ENCODE assay signal across 29 cellular contexts in the genomic region with DNA sequence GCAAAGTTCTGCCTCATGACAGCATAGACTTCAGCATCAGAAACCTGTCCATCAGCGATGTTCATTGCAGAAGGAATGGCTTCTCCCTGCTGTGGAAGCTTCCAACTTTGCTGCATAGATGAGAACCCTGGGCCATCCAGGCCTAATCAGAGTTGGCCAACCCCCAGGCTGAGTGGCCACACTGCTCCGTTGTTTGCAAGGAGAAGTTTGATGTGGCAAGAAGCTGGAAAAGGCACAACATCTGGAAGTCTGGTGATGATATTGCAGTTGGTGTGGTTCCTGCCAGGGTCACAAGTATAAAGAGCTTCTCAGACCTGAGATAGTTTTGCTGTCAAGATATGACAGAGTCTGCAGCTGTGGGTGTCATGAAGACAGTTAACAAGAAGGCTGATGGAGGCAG.
"Had no signal": no experiment of that assay in that cellular context is flagged by ENCODE, and none has a peak within 500 bp of the region (broad histone marks: within the 10 kb centered on the region; RNA-seq: fewer than 3 reads in every experiment).

No MANE protein-coding gene starts in this region.

- ATAC-seq: naive thymus-derived CD4-positive, alpha-beta T cell; natural killer cell; pancreas; right lobe of liver; stimulated activated memory B cell treated with anti-CD40 and anti-IgM and Interleukin-4, amounts not matched to agents 10 μg/mL and 1 μg/mL and 100 μg/mL, for 72 hours; stimulated activated naive CD8-positive, alpha-beta T cell treated with anti-CD3 and anti-CD28 coated beads, Interleukin-15, amount 100 ng/mL, for 72 hours; stimulated activated naive CD8-positive, alpha-beta T cell treated with anti-CD3 and anti-CD28 coated beads, Interleukin-15, Interleukin-2, amounts not matched to agents 100 U/mL and 50 U/mL, for 24 hours had no signal

- H3K9me3 ChIP-seq: neutrophil, pancreas, prostate gland, right atrium auricular region, right lobe of liver, spleen, suprapubic skin, testis, tibial artery, transverse colon, upper lobe of left lung, vagina had no signal

- H3K4me3 ChIP-seq: neural progenitor cell, pancreas, prostate gland, right atrium auricular region, right lobe of liver, skin epidermis, smooth muscle cell, spleen, suprapubic skin, testis, tibial artery, transverse colon, upper lobe of left lung, vagina had no signal

- H3K9ac ChIP-seq: neural progenitor cell had no signal

- H3K27ac ChIP-seq: neural progenitor cell, neutrophil, pancreas, prostate gland, right atrium auricular region, right lobe of liver, skin epidermis, spleen, suprapubic skin, testis, tibial artery, transverse colon, upper lobe of left lung, vagina had no signal

- H3K36me3 ChIP-seq: neural progenitor cell, neutrophil, pancreas, prostate gland, right atrium auricular region, right lobe of liver, spleen, suprapubic skin, tibial artery, transverse colon, upper lobe of left lung, vagina had no signal

- H3K4me1 ChIP-seq: pancreas, prostate gland, right atrium auricular region, right lobe of liver, spleen, testis, tibial artery, vagina had no signal

- H3K4me2 ChIP-seq: neural progenitor cell, smooth muscle cell had no signal

- H2AFZ ChIP-seq: neural progenitor cell had no signal

- H3K27me3 ChIP-seq: neural progenitor cell, neutrophil, pancreas, right atrium auricular region, right lobe of liver, spleen, suprapubic skin, testis, tibial artery, transverse colon, upper lobe of left lung, vagina had no signal

- DNase-seq: naive thymus-derived CD4-positive, alpha-beta T cell; natural killer cell; nucleus accumbens; pancreas; retina; right lobe of liver; spleen; stimulated activated CD4-positive, alpha-beta T cell treated with anti-CD3 and anti-CD28 coated beads, Interleukin-12 subunit alpha, Interleukin-12 subunit beta, amount 100 ng/mL, for 4 hours; stimulated activated CD4-positive, alpha-beta T cell treated with anti-CD3 and anti-CD28 coated beads, Interleukin-1b, Interleukin-23, amount 100 ng/mL, for 48 hours; stimulated activated CD4-positive, alpha-beta T cell treated with anti-CD3 and anti-CD28 coated beads, Interleukin-4, amount 100 ng/mL, for 1 hour; stimulated activated CD4-positive, alpha-beta T cell treated with anti-CD3 and anti-CD28 coated beads, Interleukin-4, amount 100 ng/mL, for 4 hours; stimulated activated CD8-positive, alpha-beta memory T cell treated with anti-CD3 and anti-CD28 coated beads, Interleukin-4, amount 100 ng/mL, for 48 hours; stimulated activated naive CD4-positive, alpha-beta T cell; stimulated activated naive CD8-positive, alpha-beta T cell treated with anti-CD3 and anti-CD28 coated beads, Interleukin-15, amount 100 ng/mL, for 72 hours; stimulated activated naive CD8-positive, alpha-beta T cell treated with anti-CD3 and anti-CD28 coated beads, Interleukin-15, Interleukin-2, amounts not matched to agents 100 U/mL and 50 U/mL, for 24 hours; substantia nigra; testis; transverse colon; upper lobe of left lung had no signal
